ENCODE assay signal across 12 cellular contexts in the genomic region with DNA sequence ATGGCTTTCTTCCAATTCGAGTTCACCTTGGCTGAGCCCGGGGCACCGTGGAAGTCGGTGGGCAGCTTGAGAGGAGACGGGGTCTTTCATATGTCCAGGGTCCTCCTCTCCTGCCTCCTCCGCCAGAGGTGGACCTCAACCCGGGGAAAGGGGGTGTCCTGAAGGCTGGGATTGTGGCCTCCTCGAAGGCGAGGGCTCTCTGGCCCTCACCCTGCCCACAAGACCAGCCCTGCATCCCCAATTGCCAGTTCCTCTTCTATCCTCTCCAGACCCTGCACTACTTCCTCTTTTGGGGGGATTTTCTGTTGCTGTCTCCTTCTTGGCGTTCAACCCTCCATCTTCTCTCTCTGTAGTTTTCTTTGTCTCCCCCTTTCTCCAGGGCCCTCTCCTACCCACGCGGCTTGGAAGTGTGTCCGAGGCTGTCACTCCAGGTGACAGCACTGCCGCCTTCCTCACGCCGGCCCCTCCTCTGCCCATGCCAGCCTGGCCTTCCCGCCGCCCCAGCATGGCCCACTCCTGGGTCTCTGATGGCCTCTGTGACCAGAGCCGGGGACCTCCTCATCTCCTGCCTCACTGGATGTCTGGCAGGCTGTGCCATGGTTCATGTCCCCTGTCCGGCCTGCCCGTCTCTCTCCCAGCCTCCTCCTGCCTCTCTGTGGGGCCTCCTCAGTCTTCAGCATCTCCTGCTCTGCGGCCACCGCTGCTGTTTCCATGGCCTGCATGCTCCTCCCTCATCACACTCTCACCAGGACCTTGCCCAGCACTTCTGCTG. TPM values are rescaled to one million over a fixed set of nuclear protein-coding genes. Genes with fewer than 3 reads are reported as not detected.
DNase-seq lines count a peak whose midpoint lies in the region; ATAC-seq and TF ChIP-seq lines count a peak whose summit lies in the region.
"Had no signal": no experiment of that assay in that cellular context is flagged by ENCODE, and none has a peak within 500 bp of the region (broad histone marks: within the 10 kb centered on the region; RNA-seq: fewer than 3 reads in every experiment).

No MANE protein-coding gene starts in this region.

- H3K27me3 Mint-ChIP-seq in activated T-cell treated with anti-CD3 and anti-CD28 coated beads, Interleukin-2, amount 50 U/mL, for 72 hours (ENCODE audit: low read depth) = peaks cover 7% of the 10 kb centered on the region

- H3K9ac ChIP-seq in subcutaneous abdominal adipose tissue (ENCODE audit: low read length in 5 of 5) = peak overlapping the region in 1 of 5 donors; percentile 45

- no peak for TF ChIP-seq EP300 in ovary (IDR thresholded peaks at IDR 0.05)

- H3K4me3 Mint-ChIP-seq in activated T-cell treated with anti-CD3 and anti-CD28 coated beads, Interleukin-2, amount 50 U/mL, for 72 hours = peak overlapping the region; percentile 59 to 60

- DNase-seq in activated T-cell treated with anti-CD3 and anti-CD28 coated beads, Interleukin-2, amount 50 U/mL, for 72 hours = no peak
- DNase-seq in activated T-cell treated with anti-CD3 and anti-CD28 coated beads for 4 hours (no peak), SIG-M5 (lab: John Stamatoyannopoulos, UW) (peak; percentile 66), left ventricle myocardium superior (no peak), ovary (no peak), prostate gland (ENCODE audit: low spot score) (no peak)
- DNase-seq: activated naive CD4-positive, alpha-beta T cell treated with Interleukin-2 at 50 U/mL for 16 hours; effector CD8-positive, alpha-beta T cell; NCI-H146 had no signal

- H3K4me3 ChIP-seq in subcutaneous abdominal adipose tissue (ENCODE audit: low read depth in 1 of 5, low read length in 5 of 5) (no peak overlapping the region), ovary (no peak overlapping the region), prostate gland (no peak overlapping the region)
- H3K4me3 ChIP-seq: SJSA1 had no signal

- H3K9me3 ChIP-seq in subcutaneous abdominal adipose tissue (ENCODE audit: control insufficient read depth in 5 of 5, low read length in 5 of 5) (no peaks in the 10 kb centered on the region), ovary (no peaks in the 10 kb centered on the region), prostate gland (no peaks in the 10 kb centered on the region)
- H3K9me3 ChIP-seq: SJSA1 had no signal

- no peak for TF ChIP-seq CTCF in ovary (IDR thresholded peaks at IDR 0.05)
- no peak for TF ChIP-seq CTCF in prostate gland (IDR thresholded peaks at IDR 0.05)

- no peaks in the 10 kb centered on the region for H3K36me3 ChIP-seq in subcutaneous abdominal adipose tissue (ENCODE audit: control insufficient read depth in 5 of 5, insufficient read depth in 5 of 5, low read length in 5 of 5)
- H3K36me3 ChIP-seq in ovary = no peaks in the 10 kb centered on the region
- H3K36me3 ChIP-seq in prostate gland = no peaks in the 10 kb centered on the region
- H3K36me3 ChIP-seq: SJSA1 had no signal

- peaks cover 0 to under 1% of the 10 kb centered on the region in 2 donors for H3K36me3 Mint-ChIP-seq in activated T-cell treated with anti-CD3 and anti-CD28 coated beads, Interleukin-2, amount 50 U/mL, for 72 hours (ENCODE audit: insufficient read depth in 2 of 2)

- no peaks in the 10 kb centered on the region for H3K9me3 Mint-ChIP-seq in activated T-cell treated with anti-CD3 and anti-CD28 coated beads, Interleukin-2, amount 50 U/mL, for 72 hours

- peaks cover 77% of the 10 kb centered on the region for H3K4me1 Mint-ChIP-seq in activated T-cell treated with anti-CD3 and anti-CD28 coated beads, Interleukin-2, amount 50 U/mL, for 72 hours (ENCODE audit: low read depth)

- intact Hi-C loops in left ventricle myocardium superior (cut with micrococcal nuclease) = no loop called here
- intact Hi-C loops in ovary (cut with DNase I) = no loop called here
- intact Hi-C loops in prostate gland (cut with DNase I) = no loop called here

- H3K27me3 ChIP-seq in subcutaneous abdominal adipose tissue (ENCODE audit: control insufficient read depth in 5 of 5, insufficient read depth in 4 of 5, low read length in 5 of 5) (peaks cover 0 to 8% (median 3%) of the 10 kb centered on the region in 5 donors), ovary (no peaks in the 10 kb centered on the region), prostate gland (replicated peaks; ENCODE audit: insufficient read depth) (peaks cover 2% of the 10 kb centered on the region)
- H3K27me3 ChIP-seq: SJSA1 had no signal

- peaks cover 0 to 31% (median 0%) of the 10 kb centered on the region in 5 donors for H3K4me1 ChIP-seq in subcutaneous abdominal adipose tissue (ENCODE audit: control insufficient read depth in 5 of 5, insufficient read depth in 5 of 5, low read length in 5 of 5)
- no peaks in the 10 kb centered on the region for H3K4me1 ChIP-seq in ovary (ENCODE audit: insufficient read depth)
- no peaks in the 10 kb centered on the region for H3K4me1 ChIP-seq in prostate gland (replicated peaks)
- H3K4me1 ChIP-seq: SJSA1 had no signal

- peak overlapping the region; percentile 82 for H3K27ac Mint-ChIP-seq in activated T-cell treated with anti-CD3 and anti-CD28 coated beads, Interleukin-2, amount 50 U/mL, for 72 hours

- no peak for ATAC-seq in activated T-cell treated with anti-CD3 and anti-CD28 coated beads, Interleukin-2, amount 50 U/mL, for 72 hours (replicated peaks in 1 of 2)
- peak; percentile 59 for ATAC-seq in left ventricle myocardium superior
- ATAC-seq in HG02678 (IDR thresholded peaks at IDR 0.05; ENCODE audit: unreplicated experiment) = no peak

- H3K27ac ChIP-seq in subcutaneous abdominal adipose tissue (ENCODE audit: low read depth, low read length) = peak overlapping the region; percentile 50
- no peak overlapping the region for H3K27ac ChIP-seq in ovary
- H3K27ac ChIP-seq in prostate gland = no peak overlapping the region
- H3K27ac ChIP-seq: SJSA1 had no signal

- WGBS in ovary, 3 donors = 85 to 86% (median 85%) methylated on average over 23 of the region's 23 CpGs
- 84% methylated on average over 23 of the region's 23 CpGs for WGBS in prostate gland

- TF ChIP-seq POLR2A in ovary (IDR thresholded peaks at IDR 0.05) (no peak), prostate gland (IDR thresholded peaks at IDR 0.05) (no peak)

RNA-seq across cellular contexts. Expression of a gene that starts 2.4 kb away (rescaled TPM):
- total RNA-seq in activated T-cell treated with anti-CD3 and anti-CD28 coated beads, Interleukin-2, amount 50 U/mL, for 72 hours = 100 to 1,000 TPM in 1 of 2 donors, 10 to 100 TPM in 1; 79.3 to 146 TPM
- 3.2 TPM for total RNA-seq in left ventricle myocardium superior
- 10 to 100 TPM in 1 of 7 donors, 1 to 10 TPM in 5, under 1 TPM in 1; 0.83 to 13.9 (median 2.0) TPM for total RNA-seq in ovary
- polyA plus RNA-seq in ovary = 1 to 10 TPM in 1 of 2 donors, under 1 TPM in 1; 0.56 to 3.5 TPM
- total RNA-seq in prostate gland = 1 to 10 TPM; 2.0 to 3.7 TPM
- total RNA-seq: SJSA1 had no signal

RNA-seq across cellular contexts. Expression of a gene that starts 40.6 kb away (rescaled TPM):
- total RNA-seq in activated T-cell treated with anti-CD3 and anti-CD28 coated beads, Interleukin-2, amount 50 U/mL, for 72 hours = under 1 TPM; 0.05 to 0.14 TPM
- not detected for total RNA-seq in left ventricle myocardium superior
- total RNA-seq in ovary = under 1 TPM in 2 of 7 donors, not detected in 5; 0.10 to 0.15 TPM
- 1 to 10 TPM in 1 of 2 donors, under 1 TPM in 1; 0.05 to 2.7 TPM for polyA plus RNA-seq in ovary
- total RNA-seq in prostate gland = not detected
- total RNA-seq: SJSA1 had no signal

Comparison
In these comparisons a context has a peak if more than half of its experiments do, and no peak if none do; other contexts are left out.
1. RNA of a gene that starts 2.4 kb away (total RNA-seq): 79.3 to 146 TPM in activated T-cell treated with anti-CD3 and anti-CD28 coated beads, Interleukin-2, amount 50 U/mL, for 72 hours; 2.0 to 3.7 TPM in prostate gland, 3.2 TPM in left ventricle myocardium superior (single experiment) and 0.83 to 13.9 TPM in ovary; every median in the first group is over 4 times any median in the second.